11 cellular contexts compared by ENCODE assay signal in genomic region chr11:32184057-32185055, GRCh38.
DNase-seq lines count a peak whose midpoint lies in the region; ATAC-seq lines count a peak whose summit lies in the region.
"Had no signal": no experiment of that assay in that cellular context is flagged by ENCODE, and none has a peak within 500 bp of the region (broad histone marks: within the 10 kb centered on the region; RNA-seq: fewer than 3 reads in every experiment).

No MANE protein-coding gene starts in this region.

- intact Hi-C loops in sciatic nerve (cut with DNase I): no loop called here

- peak; percentile 12 to 77 for DNase-seq in cerebellar nuclear complex (lab: John Stamatoyannopoulos, UW)
- DNase-seq in sciatic nerve (ENCODE audit: low spot score): no peak
- no peak for DNase-seq in HUDEP-2 (lab: John Stamatoyannopoulos, UW; ENCODE audit: unreplicated experiment in 76 of 76)
- DNase-seq in CD1c-positive myeloid dendritic cell (ENCODE audit: extremely low spot score): no peak
- DNase-seq: CD4-positive, CD25-positive, alpha-beta regulatory T cell; colonic mucosa; stimulated activated CD4-positive, alpha-beta T cell treated with anti-CD3 and anti-CD28 coated beads, Interleukin-12 subunit alpha, Interleukin-12 subunit beta, amount 100 ng/mL, for 4 hours had no signal

- ATAC-seq in GM18870 (IDR thresholded peaks at IDR 0.05; ENCODE audit: unreplicated experiment): peak; percentile 65
- peak; percentile 76 for ATAC-seq in GM21515 (IDR thresholded peaks at IDR 0.05; ENCODE audit: unreplicated experiment)
- ATAC-seq in HG03135 (IDR thresholded peaks at IDR 0.05; ENCODE audit: unreplicated experiment): peak; percentile 53
- no peak for ATAC-seq in HG03469 (IDR thresholded peaks at IDR 0.05; ENCODE audit: unreplicated experiment)
- ATAC-seq in sciatic nerve: no peak

Comparison
In these comparisons a context has a peak if more than half of its experiments do, and no peak if none do; other contexts are left out.
1. ATAC-seq: peak in GM18870 (single experiment), GM21515 (single experiment) and HG03135 (single experiment); none in HG03469 (single experiment) and sciatic nerve (single experiment).
2. DNase-seq: peak in cerebellar nuclear complex (2 of 2); none in sciatic nerve (single experiment), HUDEP-2 (0 of 76) and CD1c-positive myeloid dendritic cell (single experiment).